Comparison of ENCODE assay signal across 20 cellular contexts in the genomic region with DNA sequence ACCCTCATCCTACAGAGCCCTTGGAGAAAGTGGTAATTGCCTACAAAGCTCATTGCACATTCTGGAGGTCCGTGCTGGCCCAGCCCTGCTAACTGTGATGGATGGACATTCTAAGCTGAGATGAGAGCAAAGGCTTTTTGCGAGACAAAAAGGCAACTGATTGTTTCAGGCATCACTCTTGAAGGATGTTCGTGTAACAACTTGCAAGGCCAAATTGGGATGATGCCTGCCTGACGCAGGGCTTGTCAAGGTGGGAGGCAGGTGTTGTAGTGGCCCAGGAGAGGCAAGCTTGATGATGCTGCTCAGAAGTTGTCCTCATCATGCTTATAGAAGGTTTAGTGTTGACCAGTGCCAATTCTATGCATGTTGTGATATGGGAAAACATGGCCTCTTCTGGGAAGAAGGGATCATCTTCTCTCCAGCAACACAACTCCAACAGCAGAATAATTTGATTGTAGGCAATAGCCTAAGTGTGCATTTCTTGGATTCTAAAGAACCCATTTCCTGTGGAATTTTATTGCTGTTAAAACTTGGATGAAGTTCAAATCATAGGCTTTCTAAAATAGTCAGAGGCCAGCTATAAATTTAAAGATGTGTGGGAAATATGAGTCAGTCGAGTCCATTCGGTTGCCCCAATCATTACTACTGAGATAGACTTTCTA.
DNase-seq lines count a peak whose midpoint lies in the region; ATAC-seq and TF ChIP-seq lines count a peak whose summit lies in the region.
"Had no signal": no experiment of that assay in that cellular context is flagged by ENCODE, and none has a peak within 500 bp of the region (broad histone marks: within the 10 kb centered on the region; RNA-seq: fewer than 3 reads in every experiment).

No MANE protein-coding gene starts in this region.

- no peaks in the 10 kb centered on the region for H3K79me2 ChIP-seq in trophoblast cell (ENCODE audit: control insufficient read depth, insufficient read depth, low read length, poor library complexity)
- H3K79me2 ChIP-seq: parathyroid adenoma had no signal

- no peak overlapping the region for H3K18ac ChIP-seq in trophoblast cell (ENCODE audit: low read length)

- H2BK120ac ChIP-seq in trophoblast cell (ENCODE audit: insufficient read depth, low read length, poor library complexity): no peak overlapping the region

- no peaks in the 10 kb centered on the region for H3K79me1 ChIP-seq in trophoblast cell (ENCODE audit: low read length)

- H2AFZ ChIP-seq in trophoblast cell (ENCODE audit: insufficient read depth, low read length, poor library complexity): no peak overlapping the region
- H2AFZ ChIP-seq: parathyroid adenoma had no signal

- CTCF ChIA-PET in activated CD4-positive, alpha-beta memory T cell treated with anti-CD3 and anti-CD28 coated beads, Interleukin-2, amount 10 ng/mL, durations not matched to agents 7 days and 5 days (lab: Charles Lee): no interaction called here
- CTCF ChIA-PET in activated CD4-positive, alpha-beta memory T cell treated with anti-CD3 and anti-CD28 coated beads for 36 hours (lab: Charles Lee): interaction anchor here (0.8 to 2.1 kb wide), 4 partner anchors 26 to 103 kb away, joined by 3 to 14 read pairs (median 3); partner anchors contain the start of gene COA6
- CTCF ChIA-PET in CD4-positive, alpha-beta T cell (lab: Charles Lee): no interaction called here

- ATAC-seq in GM21528 (IDR thresholded peaks at IDR 0.05; ENCODE audit: low FRiP score, unreplicated experiment) (peak; percentile 1), HG02938 (IDR thresholded peaks at IDR 0.05; ENCODE audit: unreplicated experiment) (no peak)
- no peak for ATAC-seq in CD4-positive, alpha-beta T cell (ENCODE audit: poor library complexity)
- ATAC-seq: gastroesophageal sphincter; lower lobe of right lung; naive thymus-derived CD4-positive, alpha-beta T cell had no signal

- no peak overlapping the region for H3K27ac ChIP-seq in trophoblast cell (ENCODE audit: low read depth, low read length)
- H3K27ac ChIP-seq in CD4-positive, alpha-beta T cell (ENCODE audit: low read depth, low read length): no peak overlapping the region
- H3K27ac ChIP-seq: epithelial cell of prostate, gastroesophageal sphincter, lower lobe of right lung, parathyroid adenoma, WERI-Rb-1 had no signal

- H3K27me3 ChIP-seq in trophoblast cell (ENCODE audit: insufficient read depth, low read length): no peaks in the 10 kb centered on the region
- no peaks in the 10 kb centered on the region for H3K27me3 ChIP-seq in CD4-positive, alpha-beta T cell (ENCODE audit: control insufficient read depth, insufficient read depth, low read length)

- peaks cover 3% of the 10 kb centered on the region for H3K9me3 ChIP-seq in trophoblast cell (ENCODE audit: insufficient read depth, low read depth, low read length)
- no peaks in the 10 kb centered on the region for H3K9me3 ChIP-seq in CD4-positive, alpha-beta T cell (ENCODE audit: control insufficient read depth, low read length)
- H3K9me3 ChIP-seq: gastroesophageal sphincter, lower lobe of right lung had no signal

- H3K36me3 ChIP-seq in trophoblast cell (ENCODE audit: control insufficient read depth in 1 of 2, insufficient read depth in 2 of 2, low read length in 2 of 2): no peaks in the 10 kb centered on the region
- H3K36me3 ChIP-seq: gastroesophageal sphincter, lower lobe of right lung, WERI-Rb-1 had no signal

- H3K27me3 Mint-ChIP-seq in activated CD4-positive, alpha-beta memory T cell treated with anti-CD3 and anti-CD28 coated beads, Interleukin-2, amount 10 ng/mL, durations not matched to agents 7 days and 5 days: peaks cover 6% of the 10 kb centered on the region
- H3K27me3 Mint-ChIP-seq in activated CD4-positive, alpha-beta memory T cell treated with anti-CD3 and anti-CD28 coated beads for 36 hours: peaks cover 28% of the 10 kb centered on the region
- H3K27me3 Mint-ChIP-seq in activated naive CD8-positive, alpha-beta T cell: peaks cover 4% of the 10 kb centered on the region
- H3K27me3 Mint-ChIP-seq in CD4-positive, alpha-beta T cell: no peaks in the 10 kb centered on the region

- no peak for DNase-seq in activated CD4-positive, alpha-beta memory T cell treated with anti-CD3 and anti-CD28 coated beads, Interleukin-2, amount 10 ng/mL, durations not matched to agents 7 days and 5 days
- DNase-seq in activated CD4-positive, alpha-beta memory T cell treated with anti-CD3 and anti-CD28 coated beads for 36 hours: no peak
- no peak for DNase-seq in trophoblast cell
- DNase-seq in NK-92 treated with Interleukin-12 subunit alpha and Interleukin-12 subunit beta, amount 100 ng/mL, for 24 hours (lab: John Stamatoyannopoulos, UW): no peak
- DNase-seq in CD4-positive, alpha-beta T cell: no peak
- DNase-seq: activated CD8-positive, alpha-beta memory T cell treated with anti-CD3 and anti-CD28 coated beads, Interleukin-2, amount 50 U/mL, for 4 hours; CD4-positive, alpha-beta memory T cell; DMS79; KG1; lower lobe of right lung; naive thymus-derived CD4-positive, alpha-beta T cell; NCI-H1105 treated with DMSO at 0.1 percent for 48 hours; WERI-Rb-1 had no signal

- no peak overlapping the region for H4K91ac ChIP-seq in trophoblast cell (ENCODE audit: low read depth, low read length)

- no peak for TF ChIP-seq CTCF in CD4-positive, alpha-beta T cell (IDR thresholded peaks at IDR 0.05)

- no peak overlapping the region for H3K4ac ChIP-seq in trophoblast cell (ENCODE audit: low read depth, low read length)

- no peak overlapping the region for H3K9ac ChIP-seq in trophoblast cell (ENCODE audit: low read length)
- H3K9ac ChIP-seq: parathyroid adenoma had no signal

- no peak overlapping the region for H4K12ac ChIP-seq in trophoblast cell (ENCODE audit: low read depth, low read length)

- no peak overlapping the region for H2AK5ac ChIP-seq in trophoblast cell (ENCODE audit: low read length)

- intact Hi-C loops in activated CD4-positive, alpha-beta memory T cell treated with anti-CD3 and anti-CD28 coated beads for 36 hours (cut with micrococcal nuclease): loop anchor here (1.0 to 5.0 kb wide), 8 partner anchors 26 to 673 kb away; no protein-coding TSS in a partner anchor
- intact Hi-C loops in CD4-positive, alpha-beta T cell (cut with DNase I, micrococcal nuclease): no loop called here

- H3K4me1 ChIP-seq in trophoblast cell (ENCODE audit: control insufficient read depth in 1 of 2, insufficient read depth in 2 of 2, low read length in 2 of 2): no peaks in the 10 kb centered on the region
- H3K4me1 ChIP-seq: gastroesophageal sphincter, lower lobe of right lung, parathyroid adenoma had no signal

- H2BK12ac ChIP-seq in trophoblast cell (ENCODE audit: low read length): no peak overlapping the region

- H3K4me3 Mint-ChIP-seq in activated CD4-positive, alpha-beta memory T cell treated with anti-CD3 and anti-CD28 coated beads, Interleukin-2, amount 10 ng/mL, durations not matched to agents 7 days and 5 days: no peak overlapping the region
- no peak overlapping the region for H3K4me3 Mint-ChIP-seq in activated CD4-positive, alpha-beta memory T cell treated with anti-CD3 and anti-CD28 coated beads for 36 hours
- no peak overlapping the region for H3K4me3 Mint-ChIP-seq in activated naive CD8-positive, alpha-beta T cell
- H3K4me3 Mint-ChIP-seq in CD4-positive, alpha-beta T cell: no peak overlapping the region
- H3K4me3 Mint-ChIP-seq: type B pancreatic cell had no signal

- POLR2A ChIA-PET in activated CD4-positive, alpha-beta memory T cell treated with anti-CD3 and anti-CD28 coated beads, Interleukin-2, amount 10 ng/mL, durations not matched to agents 7 days and 5 days (lab: Charles Lee): no interaction called here
- POLR2A ChIA-PET in activated CD4-positive, alpha-beta memory T cell treated with anti-CD3 and anti-CD28 coated beads for 36 hours (lab: Charles Lee): interaction anchor here (1.1 kb wide), 1 partner anchor 26 kb away, joined by 5 read pairs; no protein-coding TSS in a partner anchor
- POLR2A ChIA-PET in CD4-positive, alpha-beta T cell (lab: Charles Lee): no interaction called here

- H3K23ac ChIP-seq in trophoblast cell (ENCODE audit: low read length): no peak overlapping the region

- H3K36me3 Mint-ChIP-seq in activated CD4-positive, alpha-beta memory T cell treated with anti-CD3 and anti-CD28 coated beads, Interleukin-2, amount 10 ng/mL, durations not matched to agents 7 days and 5 days (ENCODE audit: low read depth): peaks cover 26% of the 10 kb centered on the region
- no peaks in the 10 kb centered on the region for H3K36me3 Mint-ChIP-seq in activated CD4-positive, alpha-beta memory T cell treated with anti-CD3 and anti-CD28 coated beads for 36 hours
- no peaks in the 10 kb centered on the region for H3K36me3 Mint-ChIP-seq in activated naive CD8-positive, alpha-beta T cell
- no peaks in the 10 kb centered on the region for H3K36me3 Mint-ChIP-seq in CD4-positive, alpha-beta T cell (ENCODE audit: low read depth)
- H3K36me3 Mint-ChIP-seq: CD4-positive, alpha-beta memory T cell had no signal

- H3K14ac ChIP-seq in trophoblast cell (ENCODE audit: low read length): no peak overlapping the region

- WGBS in trophoblast cell (ENCODE audit: extremely low coverage, insufficient coverage, insufficient read length): no CpG with 5 or more reads among the region's 6 CpGs

- H4K8ac ChIP-seq in trophoblast cell (ENCODE audit: low read depth, low read length): no peak overlapping the region

- H3K9me3 Mint-ChIP-seq in activated CD4-positive, alpha-beta memory T cell treated with anti-CD3 and anti-CD28 coated beads, Interleukin-2, amount 10 ng/mL, durations not matched to agents 7 days and 5 days: no peaks in the 10 kb centered on the region
- H3K9me3 Mint-ChIP-seq in activated CD4-positive, alpha-beta memory T cell treated with anti-CD3 and anti-CD28 coated beads for 36 hours: peaks cover 5% of the 10 kb centered on the region
- no peaks in the 10 kb centered on the region for H3K9me3 Mint-ChIP-seq in activated naive CD8-positive, alpha-beta T cell (ENCODE audit: low read depth)
- H3K9me3 Mint-ChIP-seq in CD4-positive, alpha-beta T cell: no peaks in the 10 kb centered on the region
- H3K9me3 Mint-ChIP-seq: CD4-positive, alpha-beta memory T cell; naive thymus-derived CD4-positive, alpha-beta T cell; type B pancreatic cell had no signal

- H2BK5ac ChIP-seq in trophoblast cell (ENCODE audit: low read depth, low read length, poor library complexity): no peak overlapping the region

- peak overlapping the region; percentile 57 for H3K27ac Mint-ChIP-seq in activated CD4-positive, alpha-beta memory T cell treated with anti-CD3 and anti-CD28 coated beads, Interleukin-2, amount 10 ng/mL, durations not matched to agents 7 days and 5 days
- no peak overlapping the region for H3K27ac Mint-ChIP-seq in activated CD4-positive, alpha-beta memory T cell treated with anti-CD3 and anti-CD28 coated beads for 36 hours
- H3K27ac Mint-ChIP-seq in activated naive CD8-positive, alpha-beta T cell: peak overlapping the region; percentile 58
- no peak overlapping the region for H3K27ac Mint-ChIP-seq in CD4-positive, alpha-beta T cell
- H3K27ac Mint-ChIP-seq: CD4-positive, alpha-beta memory T cell; type B pancreatic cell had no signal

- H3K4me3 ChIP-seq in trophoblast cell (ENCODE audit: low read depth, low read length): peak overlapping the region; percentile 15
- H3K4me3 ChIP-seq: gastroesophageal sphincter, lower lobe of right lung had no signal

- H3K4me2 ChIP-seq in trophoblast cell (ENCODE audit: low read length): no peak overlapping the region

- H3K4me1 Mint-ChIP-seq in activated CD4-positive, alpha-beta memory T cell treated with anti-CD3 and anti-CD28 coated beads, Interleukin-2, amount 10 ng/mL, durations not matched to agents 7 days and 5 days: peaks cover 37% of the 10 kb centered on the region
- peaks cover 32% of the 10 kb centered on the region for H3K4me1 Mint-ChIP-seq in activated CD4-positive, alpha-beta memory T cell treated with anti-CD3 and anti-CD28 coated beads for 36 hours (ENCODE audit: low read depth)
- H3K4me1 Mint-ChIP-seq in activated naive CD8-positive, alpha-beta T cell (ENCODE audit: low read depth): peaks cover 22% of the 10 kb centered on the region
- H3K4me1 Mint-ChIP-seq in CD4-positive, alpha-beta T cell (ENCODE audit: low read depth): no peaks in the 10 kb centered on the region

Comparison
In these comparisons a context has a peak if more than half of its experiments do, and no peak if none do; other contexts are left out.
1. H3K27ac Mint-ChIP-seq: peak in activated CD4-positive, alpha-beta memory T cell treated with anti-CD3 and anti-CD28 coated beads, Interleukin-2, amount 10 ng/mL, durations not matched to agents 7 days and 5 days (single experiment) and activated naive CD8-positive, alpha-beta T cell (single experiment); none in activated CD4-positive, alpha-beta memory T cell treated with anti-CD3 and anti-CD28 coated beads for 36 hours (single experiment) and CD4-positive, alpha-beta T cell (single experiment).